ENCODE assay signal across 8 cellular contexts in genomic region chr1:240149488-240150094, GRCh38. TPM values are rescaled to one million over a fixed set of nuclear protein-coding genes. Genes with fewer than 3 reads are reported as not detected.
DNase-seq lines count a peak whose midpoint lies in the region; ATAC-seq and TF ChIP-seq lines count a peak whose summit lies in the region.

No MANE protein-coding gene starts in this region.

- DNase-seq in cardiac muscle cell (ENCODE audit: low read depth in 1 of 2, low spot score in 1 of 2): peak; percentile 42 to 52
- no peak for DNase-seq in left ventricle myocardium superior
- peak; percentile 58 for DNase-seq in HT-29 (ENCODE audit: low spot score)
- peak; percentile 45 for DNase-seq in RPMI8226
- peak; percentile 48 for DNase-seq in fibroblast of mammary gland (ENCODE audit: low read depth)
- no peak for DNase-seq in smooth muscle cell (lab: John Stamatoyannopoulos, UW; ENCODE audit: unreplicated experiment)
- DNase-seq in UCSD-AML1 (lab: John Stamatoyannopoulos, UW; ENCODE audit: unreplicated experiment): no peak

- H4K20me1 ChIP-seq in smooth muscle cell (ENCODE audit: low read depth): no peaks in the 10 kb centered on the region

- no peaks in the 10 kb centered on the region for H3F3A ChIP-seq in smooth muscle cell (ENCODE audit: low read depth)

- no peak overlapping the region for H3K9ac ChIP-seq in smooth muscle cell (ENCODE audit: low read depth)

- no peak overlapping the region for H3K4me2 ChIP-seq in smooth muscle cell

- H3K36me3 ChIP-seq in cardiac muscle cell: no peaks in the 10 kb centered on the region
- no peaks in the 10 kb centered on the region for H3K36me3 ChIP-seq in smooth muscle cell (ENCODE audit: low read depth)

- H3K4me1 ChIP-seq in cardiac muscle cell (ENCODE audit: low read depth) (no peaks in the 10 kb centered on the region), smooth muscle cell (ENCODE audit: low read depth) (no peaks in the 10 kb centered on the region)

- no peak overlapping the region for H3K4me3 ChIP-seq in cardiac muscle cell
- no peak overlapping the region for H3K4me3 ChIP-seq in fibroblast of mammary gland (ENCODE audit: control insufficient read depth, low read depth, low read length)
- no peak overlapping the region for H3K4me3 ChIP-seq in smooth muscle cell

- no peaks in the 10 kb centered on the region for H3K9me3 ChIP-seq in cardiac muscle cell (ENCODE audit: low read depth)
- H3K9me3 ChIP-seq in smooth muscle cell (replicated peaks; ENCODE audit: low read depth): no peaks in the 10 kb centered on the region

- intact Hi-C loops in left ventricle myocardium superior (cut with micrococcal nuclease): no loop called here

- peak; percentile 64 for TF ChIP-seq CTCF in cardiac muscle cell (IDR thresholded peaks at IDR 0.05; ENCODE audit: low read depth, low read length)
- peak; percentile 69 for TF ChIP-seq CTCF in fibroblast of mammary gland (conservative IDR thresholded peaks at IDR 0.05; ENCODE audit: control insufficient read depth, insufficient read depth, low read depth, low read length)
- peak; percentile 73 for TF ChIP-seq CTCF in smooth muscle cell (IDR thresholded peaks at IDR 0.05; ENCODE audit: borderline replicate concordance, insufficient read depth, poor library complexity, severe bottlenecking)

- WGBS in smooth muscle cell (ENCODE audit: low lambda C conversion rate): 47% methylated on average over 3 of the region's 3 CpGs

- H3K27ac ChIP-seq in cardiac muscle cell (no peak overlapping the region), smooth muscle cell (ENCODE audit: low read depth) (no peak overlapping the region)

- ATAC-seq in left ventricle myocardium superior (no peak), HG02623 (IDR thresholded peaks at IDR 0.05; ENCODE audit: unreplicated experiment) (no peak)

- H3K79me2 ChIP-seq in smooth muscle cell (ENCODE audit: low read depth): no peaks in the 10 kb centered on the region

- H2AFZ ChIP-seq in smooth muscle cell (ENCODE audit: low read depth): no peak overlapping the region

- H3K27me3 ChIP-seq in cardiac muscle cell (peaks cover 16% of the 10 kb centered on the region), smooth muscle cell (ENCODE audit: low read depth) (no peaks in the 10 kb centered on the region)

RNA-seq across cellular contexts. Expression of gene FMN2, which starts 57.9 kb away (rescaled TPM):
- total RNA-seq in cardiac muscle cell (0.42 and 0.95 TPM in 2 replicates), left ventricle myocardium superior (not detected), smooth muscle cell (0.85 and 6.2 TPM in 2 replicates)
- polyA plus RNA-seq in cardiac muscle cell (0.50 and 2.7 TPM in 2 replicates), smooth muscle cell (0.15 and 1.9 TPM in 2 replicates)
- total RNA-seq in HT-29 (2014; rRNA removed; shearing (Covaris generic)): not detected in 2 replicates

Comparison
In these comparisons a context has a peak if more than half of its experiments do, and no peak if none do; other contexts are left out.
1. DNase-seq: peak in cardiac muscle cell (2 of 2), HT-29 (single experiment), RPMI8226 (single experiment) and fibroblast of mammary gland (single experiment); none in left ventricle myocardium superior (single experiment), smooth muscle cell (single experiment) and UCSD-AML1 (single experiment).
2. Peak in every context shown above with its lines, with median percentiles within 50 percentile points of each other: CTCF ChIP-seq.